ENCODE assay signal across 8 cellular contexts in genomic region chr9:35490910-35491465, GRCh38. TPM values are rescaled to one million over a fixed set of nuclear protein-coding genes. Genes with fewer than 3 reads are reported as not detected.
DNase-seq lines count a peak whose midpoint lies in the region; ATAC-seq and TF ChIP-seq lines count a peak whose summit lies in the region.

No MANE protein-coding gene starts in this region.

- WGBS in mesodermal cell (ENCODE audit: insufficient coverage in 2 of 2), 2 experiments, result 74 to 76% methylated on average over 9 to 10 of the region's 12 CpGs

- TF ChIP-seq CTCF in chondrocyte (IDR thresholded peaks at IDR 0.05) (no peak), vagina (IDR thresholded peaks at IDR 0.05) (no peak)

- H3K9me3 ChIP-seq in mesodermal cell (ENCODE audit: control insufficient read depth, low read length), result peaks cover 5% of the 10 kb centered on the region
- H3K9me3 ChIP-seq in vagina, result no peaks in the 10 kb centered on the region

- H3K27ac ChIP-seq in mesodermal cell (ENCODE audit: low read depth, low read length, severe bottlenecking) (peak overlapping the region; percentile 89), vagina (peak overlapping the region; percentile 95)

- H3K36me3 Mint-ChIP-seq in chondrocyte (ENCODE audit: low read depth), result peaks cover 3% of the 10 kb centered on the region

- H3K27ac Mint-ChIP-seq in chondrocyte (ENCODE audit: unreplicated experiment), result peak overlapping the region; percentile 98

- ATAC-seq in Right ventricle myocardium superior (ENCODE audit: poor library complexity), result peak; percentile 8
- no peak for ATAC-seq in Right ventricle myocardium inferior

- peaks cover 6% of the 10 kb centered on the region for H3K9me3 Mint-ChIP-seq in chondrocyte (ENCODE audit: low read depth)

- intact Hi-C loops in Right ventricle myocardium superior (cut with DNase I), result no loop called here
- intact Hi-C loops in Right ventricle myocardium inferior (cut with DNase I), result loop anchor here (2.0 kb wide), 1 partner anchor 20 kb away; no protein-coding TSS in a partner anchor
- intact Hi-C loops in vagina (cut with DNase I), result loop anchor here (5.0 kb wide), 1 partner anchor 111 kb away; no protein-coding TSS in a partner anchor

- H3K4me3 ChIP-seq in mesodermal cell (ENCODE audit: extremely low read depth, insufficient read depth, low read length, poor library complexity, severe bottlenecking), result peak overlapping the region; percentile 86
- H3K4me3 ChIP-seq in vagina, result peak overlapping the region; percentile 89 to 92

- H3K36me3 ChIP-seq in mesodermal cell (ENCODE audit: control insufficient read depth, insufficient read depth, low read length) (peaks cover 11% of the 10 kb centered on the region), vagina (no peaks in the 10 kb centered on the region)

- peaks cover 43% of the 10 kb centered on the region for H3K4me1 Mint-ChIP-seq in chondrocyte (ENCODE audit: low read depth)

- H3K4me1 ChIP-seq in mesodermal cell (ENCODE audit: control insufficient read depth, insufficient read depth, low read length, poor library complexity, severe bottlenecking), result peaks cover 12% of the 10 kb centered on the region
- peaks cover 38% of the 10 kb centered on the region for H3K4me1 ChIP-seq in vagina

- no peak for TF ChIP-seq POLR2A in vagina (IDR thresholded peaks at IDR 0.05)

- no peaks in the 10 kb centered on the region for H3K27me3 Mint-ChIP-seq in chondrocyte (ENCODE audit: low read depth)

- DNase-seq in Right ventricle myocardium superior (no peak), Right ventricle myocardium inferior (ENCODE audit: missing footprints) (no peak), chondrocyte (ENCODE audit: low spot score) (no peak), vagina (ENCODE audit: extremely low spot score in 2 of 2) (no peak), globus pallidus (ENCODE audit: low spot score) (no peak), DMS114 treated with DMSO at 0.1 percent for 48 hours (lab: John Stamatoyannopoulos, UW; ENCODE audit: unreplicated experiment) (no peak), islet precursor cell (no peak)

- no peaks in the 10 kb centered on the region for H3K27me3 ChIP-seq in vagina

- peak overlapping the region; percentile 97 for H3K4me3 Mint-ChIP-seq in chondrocyte (ENCODE audit: unreplicated experiment)

RNA-seq across cellular contexts. Expression of gene RUSC2, which starts 1.1 kb away (rescaled TPM):
- total RNA-seq in Right ventricle myocardium superior (25.7 TPM), Right ventricle myocardium inferior (25.1 TPM), chondrocyte (96.3 to 135 TPM (median 107 TPM) in 3 replicates), vagina (18.9 TPM)
- 19.5 TPM for polyA plus RNA-seq in mesodermal cell (2013, experiment 1 of 2)
- polyA plus RNA-seq in mesodermal cell (2013, experiment 2 of 2), result 16.2 TPM
